18 cellular contexts compared by ENCODE assay signal in the genomic region with DNA sequence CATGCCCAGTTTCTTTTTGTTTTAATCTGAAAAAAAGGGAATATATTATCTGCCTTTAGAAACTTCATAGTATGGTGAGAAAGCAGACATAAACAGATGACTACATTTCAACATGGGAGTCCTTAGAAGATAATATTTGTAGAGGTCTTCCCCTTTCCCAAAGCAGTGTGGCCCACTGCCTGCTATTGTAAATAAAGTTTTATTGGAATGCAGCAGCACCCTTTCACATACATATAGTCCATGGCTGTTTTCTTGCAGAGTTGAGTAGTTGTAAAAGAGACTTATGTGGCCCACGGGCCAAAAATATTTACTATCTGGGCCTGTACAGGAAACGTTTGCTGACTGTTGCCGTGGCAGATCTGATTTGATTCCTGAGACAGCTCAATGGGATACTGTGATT. TPM values are rescaled to one million over a fixed set of nuclear protein-coding genes. Genes with fewer than 3 reads are reported as not detected.
DNase-seq lines count a peak whose midpoint lies in the region; ATAC-seq, FAIRE-seq and TF ChIP-seq lines count a peak whose summit lies in the region.
"Had no signal": no experiment of that assay in that cellular context is flagged by ENCODE, and none has a peak within 500 bp of the region (broad histone marks: within the 10 kb centered on the region; RNA-seq: fewer than 3 reads in every experiment).

No MANE protein-coding gene starts in this region.

- POLR2A ChIA-PET in HepG2 (lab: Yijun Ruan, JAX) (interaction anchor here (1.2 kb wide), 1 partner anchor 9 kb away, joined by 8 read pairs; the partner anchor contains the start of genes GTF3C1 and KATNIP), K562 (lab: Yijun Ruan, JAX) (interaction anchor here (0.6 kb wide), 1 partner anchor 11 kb away, joined by 3 read pairs; no protein-coding TSS in a partner anchor)

- TF ChIP-seq EP300 in HepG2 (IDR thresholded peaks at IDR 0.05; ENCODE audit: low read depth in 2 of 2, low read length in 2 of 2) (no peak), HepG2 (CRISPR knock-in tag; IDR thresholded peaks at IDR 0.05; ENCODE audit: borderline replicate concordance) (no peak), K562 (IDR thresholded peaks at IDR 0.05; ENCODE audit: low read length) (no peak)

- DNase-seq in HepG2 (ENCODE audit: low spot score) (no peak), right lobe of liver (no peak), K562 (ENCODE audit: extremely low read depth in 1 of 4, low spot score in 3 of 4) (no peak), prostate gland (ENCODE audit: low spot score) (no peak), ascending aorta (ENCODE audit: low spot score in 2 of 2) (no peak)
- no peak for DNase-seq in effector CD4-positive, alpha-beta T cell
- no peak for DNase-seq in activated CD4-positive, alpha-beta T cell treated with anti-CD3 and anti-CD28 coated beads, Interleukin-2, amount 50 U/mL, for 4 hours
- DNase-seq: 8988T; Calu3; CD8-positive, alpha-beta T cell; DMS79 treated with DMSO at 0.1 percent for 48 hours; GOT3; H7; HFFc6 had no signal

- TF ChIP-seq RAD21 in HepG2 (CRISPR knock-in tag; IDR thresholded peaks at IDR 0.05) (no peak), K562 (CRISPR knock-in tag; conservative IDR thresholded peaks at IDR 0.05 in 1 of 2, IDR thresholded peaks at IDR 0.05 in 1 of 2) (no peak)

- H3K79me2 ChIP-seq in HepG2 (ENCODE audit: insufficient read depth, low read length) (no peaks in the 10 kb centered on the region), K562 (ENCODE audit: control insufficient read depth, insufficient read depth, low read length) (no peaks in the 10 kb centered on the region)

- H4K20me1 ChIP-seq in HepG2 (ENCODE audit: insufficient read depth, low read length) (no peaks in the 10 kb centered on the region), K562 (replicated peaks; ENCODE audit: control insufficient read depth, insufficient read depth, low read length) (no peaks in the 10 kb centered on the region)

- H3K4me3 ChIP-seq in HepG2 (replicated peaks in 1 of 3; ENCODE audit: insufficient read depth in 1 of 3, low read depth in 2 of 3, low read length in 3 of 3) (no peak overlapping the region), right lobe of liver (no peak overlapping the region), K562 (no peak overlapping the region), prostate gland (no peak overlapping the region), ascending aorta (no peak overlapping the region)
- H3K4me3 ChIP-seq: BLaER1, GM12878 had no signal

- FAIRE-seq in HepG2 (lab: Jason Lieb, UNC) (no peak), K562 (lab: Jason Lieb, UNC) (no peak)
- FAIRE-seq: GM12878 had no signal

- peaks cover 7% of the 10 kb centered on the region for H3K4me1 ChIP-seq in HepG2 (ENCODE audit: insufficient read depth, low read length)
- H3K4me1 ChIP-seq in right lobe of liver, result no peaks in the 10 kb centered on the region
- H3K4me1 ChIP-seq in K562 (replicated peaks in 1 of 2; ENCODE audit: control insufficient read depth in 2 of 2, insufficient read depth in 2 of 2, low read length in 2 of 2), result no peaks in the 10 kb centered on the region
- no peaks in the 10 kb centered on the region for H3K4me1 ChIP-seq in prostate gland (replicated peaks)
- no peaks in the 10 kb centered on the region for H3K4me1 ChIP-seq in ascending aorta

- H3K9ac ChIP-seq in HepG2 (ENCODE audit: insufficient read depth, low read depth, low read length) (no peak overlapping the region), K562 (ENCODE audit: insufficient read depth in 1 of 2, low read depth in 2 of 2, low read length in 2 of 2) (no peak overlapping the region)
- H3K9ac ChIP-seq: BLaER1 had no signal

- intact Hi-C loops in HepG2 (cut with micrococcal nuclease; ENCODE audit: unreplicated experiment), result no loop called here
- intact Hi-C loops in right lobe of liver (cut with DNase I), result no loop called here
- intact Hi-C loops in K562 (cut with micrococcal nuclease), result no loop called here
- intact Hi-C loops in prostate gland (cut with DNase I), result no loop called here
- intact Hi-C loops in ascending aorta (cut with DNase I), result no loop called here

- H3K27me3 ChIP-seq in HepG2 (ENCODE audit: control insufficient read depth in 1 of 2, insufficient read depth in 2 of 2, low read length in 2 of 2), result no peaks in the 10 kb centered on the region
- no peaks in the 10 kb centered on the region for H3K27me3 ChIP-seq in right lobe of liver
- H3K27me3 ChIP-seq in K562 (ENCODE audit: control insufficient read depth in 2 of 2, insufficient read depth in 2 of 2, low read length in 2 of 2), result no peaks in the 10 kb centered on the region
- no peaks in the 10 kb centered on the region for H3K27me3 ChIP-seq in prostate gland (replicated peaks; ENCODE audit: insufficient read depth)
- no peaks in the 10 kb centered on the region for H3K27me3 ChIP-seq in ascending aorta
- H3K27me3 ChIP-seq: BLaER1 had no signal

- H2AFZ ChIP-seq in HepG2 (ENCODE audit: low read length) (no peak overlapping the region), K562 (ENCODE audit: low read depth, low read length) (no peak overlapping the region)

- WGBS in HepG2 (ENCODE audit: low lambda C conversion rate), result 87% methylated on average over 3 of the region's 3 CpGs
- WGBS in right lobe of liver (ENCODE audit: insufficient coverage, low coverage, low lambda C conversion rate, missing lambda C conversion rate), result 90% methylated on average over 3 of the region's 3 CpGs
- 36% methylated on average over 3 of the region's 3 CpGs for WGBS in K562 (ENCODE audit: insufficient coverage, low coverage, missing lambda C conversion rate)
- WGBS in prostate gland, result 66% methylated on average over 3 of the region's 3 CpGs

- CTCF ChIA-PET in HepG2 (lab: Yijun Ruan, JAX; ENCODE audit: low intra/inter-chr PET ratio, low total read pairs), result no interaction called here
- CTCF ChIA-PET in K562 (lab: Yijun Ruan, JAX; ENCODE audit: low intra/inter-chr PET ratio), result no interaction called here

- H3K36me3 ChIP-seq in HepG2 (replicated peaks in 1 of 2; ENCODE audit: control insufficient read depth in 1 of 2, insufficient read depth in 2 of 2, low read length in 2 of 2) (no peaks in the 10 kb centered on the region; a peak in 1 of 5 replicates), right lobe of liver (no peaks in the 10 kb centered on the region), K562 (ENCODE audit: control insufficient read depth, insufficient read depth, low read length) (no peaks in the 10 kb centered on the region), prostate gland (no peaks in the 10 kb centered on the region), ascending aorta (peaks cover 0 to 4% of the 10 kb centered on the region in 2 donors)

- no peak for TF ChIP-seq CTCF in HepG2 (CRISPR knock-in tag; IDR thresholded peaks at IDR 0.05)
- no peak for TF ChIP-seq CTCF in right lobe of liver (IDR thresholded peaks at IDR 0.05)
- TF ChIP-seq CTCF in K562 (IDR thresholded peaks at IDR 0.05 in 2 of 3, conservative IDR thresholded peaks at IDR 0.05 in 1 of 3; ENCODE audit: insufficient read depth in 2 of 3, low read depth in 1 of 3, low read length in 3 of 3), result no peak
- TF ChIP-seq CTCF in prostate gland (IDR thresholded peaks at IDR 0.05), result no peak
- no peak for TF ChIP-seq CTCF in ascending aorta (IDR thresholded peaks at IDR 0.05)

- no peak overlapping the region for H3K27ac ChIP-seq in HepG2 (ENCODE audit: extremely low read length, insufficient read depth, low read length)
- no peak overlapping the region for H3K27ac ChIP-seq in right lobe of liver
- no peak overlapping the region for H3K27ac ChIP-seq in K562 (ENCODE audit: extremely low read depth, low read depth, low read length)
- peak overlapping the region; percentile 56 to 77 for H3K27ac ChIP-seq in prostate gland
- H3K27ac ChIP-seq in ascending aorta, result no peak overlapping the region
- H3K27ac ChIP-seq: BLaER1, HL-60 had no signal

- H3K9me1 ChIP-seq in K562 (ENCODE audit: control insufficient read depth, insufficient read depth, low read length), result no peaks in the 10 kb centered on the region

- H3K9me3 ChIP-seq in HepG2 (ENCODE audit: low read length) (no peaks in the 10 kb centered on the region), right lobe of liver (no peaks in the 10 kb centered on the region), K562 (replicated peaks; ENCODE audit: control insufficient read depth, insufficient read depth, low read depth, low read length) (no peaks in the 10 kb centered on the region), prostate gland (no peaks in the 10 kb centered on the region), ascending aorta (no peaks in the 10 kb centered on the region)
- H3K9me3 ChIP-seq: BLaER1 had no signal

- ATAC-seq in HepG2 (no peak), right lobe of liver (no peak), K562 (no peak)
- ATAC-seq: CD8-positive, alpha-beta T cell; GM12878; HCT116 had no signal

- in situ Hi-C loops in HepG2 (cut with HindIII; ENCODE audit: extremely low pct_ligation_motif_present, low pct_unique_long_range_greater_than_20kb) (no loop called here), K562 (cut with MboI) (no loop called here)

- BruUV-seq in HepG2 (replicated peaks; lab: Mats Ljungman, UMichigan) (no TSS peak), K562 (replicated peaks; lab: Mats Ljungman, UMichigan) (no TSS peak)

- TF ChIP-seq POLR2A in HepG2 (IDR thresholded peaks at IDR 0.05; ENCODE audit: insufficient read depth in 1 of 2, low read depth in 2 of 2, low read length in 2 of 2), result no peak
- no peak for TF ChIP-seq POLR2A in right lobe of liver (IDR thresholded peaks at IDR 0.05)
- no peak for TF ChIP-seq POLR2A in K562 (conservative IDR thresholded peaks at IDR 0.05)
- no peak for TF ChIP-seq POLR2A in prostate gland (IDR thresholded peaks at IDR 0.05)

- H3K4me2 ChIP-seq in HepG2 (ENCODE audit: low read depth, low read length), result no peak overlapping the region
- H3K4me2 ChIP-seq in K562 (ENCODE audit: insufficient read depth, low read length), result no peak overlapping the region
- H3K4me2 ChIP-seq: BLaER1 had no signal

RNA-seq across cellular contexts. Expression of gene KATNIP, which starts 8.5 kb away (rescaled TPM):
- 11.8 and 12.0 TPM in 2 replicates for total RNA-seq in HepG2 (2016; rRNA removed; fragmentation: Illumina TruSeq; extraction: Trizol)
- 1.4 and 2.9 TPM in 2 replicates for total RNA-seq in HepG2 (2016; cell fraction: cytosol; rRNA removed; fragmentation: Illumina TruSeq; extraction: Trizol; ENCODE audit: low read depth)
- total RNA-seq in HepG2 (2016; cell fraction: insoluble cytoplasmic fraction; rRNA removed; fragmentation: Illumina TruSeq; extraction: Trizol), result 11.9 and 13.3 TPM in 2 replicates
- total RNA-seq in HepG2 (2016; cell fraction: membrane; rRNA removed; fragmentation: Illumina TruSeq; extraction: Trizol), result 3.3 and 4.4 TPM in 2 replicates
- 19.2 and 23.9 TPM in 2 replicates for total RNA-seq in HepG2 (2016; cell fraction: nucleus; rRNA removed; fragmentation: Illumina TruSeq; extraction: Trizol)
- 9.7 and 13.1 TPM in 2 replicates for polyA plus RNA-seq in HepG2 (2011; rRNA removed)
- polyA plus RNA-seq in HepG2 (2011; cell fraction: cytosol; rRNA removed), result 4.9 and 5.9 TPM in 2 replicates
- 69.4 and 79.1 TPM in 2 replicates for polyA plus RNA-seq in HepG2 (2011; cell fraction: nucleus; rRNA removed)
- polyA plus RNA-seq in HepG2 (2012), result 7.3 and 9.1 TPM in 2 replicates
- polyA plus RNA-seq in HepG2 (2016; cell fraction: cytosol; fragmentation: Illumina TruSeq; extraction: Trizol; ENCODE audit: low read depth), result 0.67 and 0.72 TPM in 2 replicates
- 5.8 and 8.3 TPM in 2 replicates for polyA plus RNA-seq in HepG2 (2016; cell fraction: insoluble cytoplasmic fraction; fragmentation: Illumina TruSeq; extraction: Trizol; ENCODE audit: low read depth)
- 0.84 and 1.0 TPM in 2 replicates for polyA plus RNA-seq in HepG2 (2016; cell fraction: membrane; fragmentation: Illumina TruSeq; extraction: Trizol; ENCODE audit: low read depth)
- 26.4 and 32.6 TPM in 2 replicates for polyA plus RNA-seq in HepG2 (2016; cell fraction: nucleus; fragmentation: Illumina TruSeq; extraction: Trizol; ENCODE audit: insufficient read depth, low read depth)
- 14.8 and 27.4 TPM in 2 replicates for polyA minus RNA-seq in HepG2 (2011; rRNA and poly(A)+ RNA removed; ENCODE audit: low replicate concordance)
- 5.6 and 7.6 TPM in 2 replicates for polyA minus RNA-seq in HepG2 (2011; cell fraction: cytosol; rRNA and poly(A)+ RNA removed)
- 46.9 and 47.9 TPM in 2 replicates for polyA minus RNA-seq in HepG2 (2011; cell fraction: nucleus; rRNA and poly(A)+ RNA removed)
- 10 to 100 TPM in 1 of 6 experiments, 1 to 10 TPM in 5; 6.1 to 10.2 (median 7.6) TPM for total RNA-seq in right lobe of liver
- 83.0 and 106 TPM in 2 replicates for total RNA-seq in K562 (2011; cell fraction: chromatin; rRNA removed; ENCODE audit: low replicate concordance)
- 39.1 and 48.2 TPM in 2 replicates for total RNA-seq in K562 (2011; cell fraction: nucleolus; rRNA removed)
- total RNA-seq in K562 (2011; cell fraction: nucleoplasm; rRNA removed), result 52.3 and 52.5 TPM in 2 replicates
- total RNA-seq in K562 (2014; rRNA removed), result 6.9 and 11.2 TPM in 2 replicates
- total RNA-seq in K562 (2014; rRNA removed; fragmentation: Illumina TruSeq; extraction: Trizol), result 9.0 and 10.2 TPM in 2 replicates
- total RNA-seq in K562 (2015; rRNA removed; fragmentation: Illumina TruSeq; extraction: Trizol), result 10.2 and 10.7 TPM in 2 replicates
- total RNA-seq in K562 (2021), result 9.9 and 13.2 TPM in 2 replicates
- polyA plus RNA-seq in K562 (2011; rRNA removed), result 7.6 and 10.2 TPM in 2 replicates
- 6.3 TPM in 2 replicates for polyA plus RNA-seq in K562 (2011; cell fraction: cytosol; rRNA removed)
- polyA plus RNA-seq in K562 (2011; cell fraction: nucleus; rRNA removed), result 37.3 and 42.3 TPM in 2 replicates
- 7.8 and 9.3 TPM in 2 replicates for polyA plus RNA-seq in K562 (2012)
- polyA plus RNA-seq in K562 (2014; fragmentation: Illumina TruSeq; extraction: Trizol), result 9.7 and 10.1 TPM in 2 replicates
- polyA plus RNA-seq in K562 (2014; fragmentation: Nextera tagmentation; extraction: Ambion mirVana), result 1 to 10 TPM; 1.7 to 2.6 TPM
- 8.0 and 10.3 TPM in 2 replicates for polyA plus RNA-seq in K562 (2014; rRNA removed)
- polyA minus RNA-seq in K562 (2011; rRNA and poly(A)+ RNA removed), result 26.5 and 29.0 TPM in 2 replicates
- polyA minus RNA-seq in K562 (2011; cell fraction: cytosol; rRNA and poly(A)+ RNA removed), result 6.8 and 8.2 TPM in 2 replicates
- polyA minus RNA-seq in K562 (2011; cell fraction: nucleus; rRNA and poly(A)+ RNA removed), result 21.3 and 32.2 TPM in 2 replicates
- total RNA-seq in prostate gland, result 10 to 100 TPM; 31.7 to 40.9 TPM
- 6.6 TPM for total RNA-seq in ascending aorta

RNA-seq across cellular contexts. Expression of gene GTF3C1, which starts 8.7 kb away (rescaled TPM):
- 44.9 and 72.7 TPM in 2 replicates for total RNA-seq in HepG2 (2016; rRNA removed; fragmentation: Illumina TruSeq; extraction: Trizol)
- total RNA-seq in HepG2 (2016; cell fraction: cytosol; rRNA removed; fragmentation: Illumina TruSeq; extraction: Trizol; ENCODE audit: low read depth), result 15.7 and 16.0 TPM in 2 replicates
- total RNA-seq in HepG2 (2016; cell fraction: insoluble cytoplasmic fraction; rRNA removed; fragmentation: Illumina TruSeq; extraction: Trizol), result 34.4 and 74.8 TPM in 2 replicates
- 23.3 and 26.6 TPM in 2 replicates for total RNA-seq in HepG2 (2016; cell fraction: membrane; rRNA removed; fragmentation: Illumina TruSeq; extraction: Trizol)
- 94.4 and 99.1 TPM in 2 replicates for total RNA-seq in HepG2 (2016; cell fraction: nucleus; rRNA removed; fragmentation: Illumina TruSeq; extraction: Trizol)
- polyA plus RNA-seq in HepG2 (2011; rRNA removed), result 29.2 and 36.7 TPM in 2 replicates
- 23.4 and 32.3 TPM in 2 replicates for polyA plus RNA-seq in HepG2 (2011; cell fraction: cytosol; rRNA removed)
- 116 and 121 TPM in 2 replicates for polyA plus RNA-seq in HepG2 (2011; cell fraction: nucleus; rRNA removed)
- 36.5 and 37.3 TPM in 2 replicates for polyA plus RNA-seq in HepG2 (2012)
- polyA plus RNA-seq in HepG2 (2016; cell fraction: cytosol; fragmentation: Illumina TruSeq; extraction: Trizol; ENCODE audit: low read depth), result 7.7 TPM in 2 replicates
- polyA plus RNA-seq in HepG2 (2016; cell fraction: insoluble cytoplasmic fraction; fragmentation: Illumina TruSeq; extraction: Trizol; ENCODE audit: low read depth), result 36.4 and 43.1 TPM in 2 replicates
- 12.2 and 12.6 TPM in 2 replicates for polyA plus RNA-seq in HepG2 (2016; cell fraction: membrane; fragmentation: Illumina TruSeq; extraction: Trizol; ENCODE audit: low read depth)
- polyA plus RNA-seq in HepG2 (2016; cell fraction: nucleus; fragmentation: Illumina TruSeq; extraction: Trizol; ENCODE audit: insufficient read depth, low read depth), result 147 and 157 TPM in 2 replicates
- polyA minus RNA-seq in HepG2 (2011; rRNA and poly(A)+ RNA removed; ENCODE audit: low replicate concordance), result 64.4 and 114 TPM in 2 replicates
- polyA minus RNA-seq in HepG2 (2011; cell fraction: cytosol; rRNA and poly(A)+ RNA removed), result 73.8 and 74.4 TPM in 2 replicates
- 75.6 and 96.5 TPM in 2 replicates for polyA minus RNA-seq in HepG2 (2011; cell fraction: nucleus; rRNA and poly(A)+ RNA removed)
- 10 to 100 TPM; 25.3 to 53.3 (median 26.9) TPM for total RNA-seq in right lobe of liver
- total RNA-seq in K562 (2011; cell fraction: chromatin; rRNA removed; ENCODE audit: low replicate concordance), result 83.8 and 125 TPM in 2 replicates
- total RNA-seq in K562 (2011; cell fraction: nucleolus; rRNA removed), result 68.3 and 75.2 TPM in 2 replicates
- 75.5 and 85.5 TPM in 2 replicates for total RNA-seq in K562 (2011; cell fraction: nucleoplasm; rRNA removed)
- total RNA-seq in K562 (2014; rRNA removed), result 47.9 and 55.3 TPM in 2 replicates
- 21.1 and 23.7 TPM in 2 replicates for total RNA-seq in K562 (2014; rRNA removed; fragmentation: Illumina TruSeq; extraction: Trizol)
- total RNA-seq in K562 (2015; rRNA removed; fragmentation: Illumina TruSeq; extraction: Trizol), result 30.9 and 33.5 TPM in 2 replicates
- 61.5 and 63.6 TPM in 2 replicates for total RNA-seq in K562 (2021)
- polyA plus RNA-seq in K562 (2011; rRNA removed), result 10.1 and 18.4 TPM in 2 replicates
- 21.0 and 31.9 TPM in 2 replicates for polyA plus RNA-seq in K562 (2011; cell fraction: cytosol; rRNA removed)
- polyA plus RNA-seq in K562 (2011; cell fraction: nucleus; rRNA removed), result 58.0 and 75.6 TPM in 2 replicates
- polyA plus RNA-seq in K562 (2012), result 32.0 and 44.4 TPM in 2 replicates
- polyA plus RNA-seq in K562 (2014; fragmentation: Illumina TruSeq; extraction: Trizol), result 41.2 and 45.9 TPM in 2 replicates
- polyA plus RNA-seq in K562 (2014; fragmentation: Nextera tagmentation; extraction: Ambion mirVana), result 1 to 10 TPM in 1 of 2 experiments, under 1 TPM in 1; 0.72 to 2.5 TPM
- 26.6 and 46.5 TPM in 2 replicates for polyA plus RNA-seq in K562 (2014; rRNA removed)
- polyA minus RNA-seq in K562 (2011; rRNA and poly(A)+ RNA removed), result 37.4 and 47.6 TPM in 2 replicates
- 42.9 and 50.3 TPM in 2 replicates for polyA minus RNA-seq in K562 (2011; cell fraction: cytosol; rRNA and poly(A)+ RNA removed)
- polyA minus RNA-seq in K562 (2011; cell fraction: nucleus; rRNA and poly(A)+ RNA removed), result 29.6 and 48.8 TPM in 2 replicates
- 100 to 1,000 TPM; 164 to 233 TPM for total RNA-seq in prostate gland
- total RNA-seq in ascending aorta, result 40.6 TPM

Comparison
In these comparisons a context has a peak if more than half of its experiments do, and no peak if none do; other contexts are left out.
1. H3K27ac ChIP-seq: peak in prostate gland (2 of 2); none in HepG2 (single experiment), right lobe of liver (0 of 3), K562 (single experiment) and ascending aorta (0 of 2).